Comparison of ENCODE assay signal across 9 cellular contexts in the genomic region with DNA sequence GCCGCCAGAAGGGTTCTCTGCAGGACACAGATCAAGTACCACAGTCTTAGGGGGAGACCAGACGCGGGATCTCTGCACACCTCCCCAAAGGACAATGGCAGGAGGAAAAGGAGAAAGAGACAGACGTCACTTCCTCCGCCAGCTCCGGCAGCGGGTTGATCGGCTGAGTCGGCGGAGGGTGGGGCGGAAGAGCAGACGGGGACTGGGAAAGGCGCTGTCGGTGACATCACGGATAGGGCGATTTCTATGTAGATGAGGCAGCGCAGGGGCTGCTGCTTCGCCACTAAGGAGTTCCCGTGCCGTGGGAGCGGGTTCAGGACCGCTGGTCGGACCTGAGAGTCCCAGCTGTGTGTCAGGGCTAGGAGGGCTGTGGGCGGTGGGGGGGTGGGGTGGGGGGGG. TPM values are rescaled to one million over a fixed set of nuclear protein-coding genes. Genes with fewer than 3 reads are reported as not detected.
DNase-seq lines count a peak whose midpoint lies in the region; ATAC-seq and TF ChIP-seq lines count a peak whose summit lies in the region.
"Not testable (repeated sequence)": the region's sequence is repeated elsewhere in the genome, so short reads cannot be mapped to it uniquely, and the experiment has no call there.
"Had no signal": no experiment of that assay in that cellular context is flagged by ENCODE, and none has a peak within 500 bp of the region (broad histone marks: within the 10 kb centered on the region; RNA-seq: fewer than 3 reads in every experiment).

No MANE protein-coding gene starts in this region.

- H3K4me3 ChIP-seq in GM12875 (ENCODE audit: low read depth, low read length), result peak overlapping the region; percentile 10
- peak overlapping the region in 1 of 2 donors; percentile 43 for H3K4me3 ChIP-seq in esophagus (ENCODE audit: low read depth in 1 of 2, low read length in 2 of 2)
- H3K4me3 ChIP-seq in neuron (ENCODE audit: low read length), result peak overlapping the region; percentile 24

- not testable (repeated sequence) for H3K27me3 Mint-ChIP-seq in activated T-cell treated with anti-CD3 and anti-CD28 coated beads, Interleukin-2, amount 50 U/mL, for 72 hours (ENCODE audit: low read depth); stimulated activated naive B cell treated with anti-CD40 and anti-IgM and Interleukin-4, amounts not matched to agents 10 μg/mL and 1 μg/mL and 100 μg/mL, for 72 hours

- DNase-seq in NCI-H1092 (lab: John Stamatoyannopoulos, UW) (peak; percentile 70), SHP77 treated with DMSO at 0.1 percent for 48 hours (lab: John Stamatoyannopoulos, UW) (peak; percentile 78)
- DNase-seq in activated T-cell treated with anti-CD3 and anti-CD28 coated beads, Interleukin-2, amount 50 U/mL, for 72 hours, result peak; percentile 65 to 75
- DNase-seq in stimulated activated naive B cell treated with anti-CD40 and anti-IgM and Interleukin-4, amounts not matched to agents 10 μg/mL and 1 μg/mL and 100 μg/mL, for 72 hours, result peak; percentile 81

- not testable (repeated sequence) for H3K36me3 ChIP-seq in esophagus (ENCODE audit: control insufficient read depth in 2 of 2, insufficient read depth in 2 of 2, low read length in 1 of 2); neuron (ENCODE audit: insufficient read depth, low read length)

- H3K27ac Mint-ChIP-seq in activated T-cell treated with anti-CD3 and anti-CD28 coated beads, Interleukin-2, amount 50 U/mL, for 72 hours, result peak overlapping the region; percentile 100
- H3K27ac Mint-ChIP-seq in stimulated activated naive B cell treated with anti-CD40 and anti-IgM and Interleukin-4, amounts not matched to agents 10 μg/mL and 1 μg/mL and 100 μg/mL, for 72 hours, result peak overlapping the region; percentile 97

- peaks cover 20% of the 10 kb centered on the region for H3K4me1 Mint-ChIP-seq in activated T-cell treated with anti-CD3 and anti-CD28 coated beads, Interleukin-2, amount 50 U/mL, for 72 hours (ENCODE audit: low read depth)
- peaks cover 7 to 15% of the 10 kb centered on the region in 2 donors for H3K4me1 Mint-ChIP-seq in stimulated activated naive B cell treated with anti-CD40 and anti-IgM and Interleukin-4, amounts not matched to agents 10 μg/mL and 1 μg/mL and 100 μg/mL, for 72 hours

- H3K27ac ChIP-seq in esophagus (ENCODE audit: low read depth in 2 of 2, low read length in 1 of 2), result peak overlapping the region; percentile 60 to 83

- not testable (repeated sequence) for H3K36me3 Mint-ChIP-seq in activated T-cell treated with anti-CD3 and anti-CD28 coated beads, Interleukin-2, amount 50 U/mL, for 72 hours (ENCODE audit: insufficient read depth in 2 of 2); stimulated activated naive B cell treated with anti-CD40 and anti-IgM and Interleukin-4, amounts not matched to agents 10 μg/mL and 1 μg/mL and 100 μg/mL, for 72 hours

- not testable (repeated sequence) for H3K27me3 ChIP-seq in esophagus (ENCODE audit: control insufficient read depth in 1 of 2, insufficient read depth in 2 of 2, low read length in 2 of 2); neuron (ENCODE audit: insufficient read depth, low read length)

- not testable (repeated sequence) for H3K9me3 ChIP-seq in esophagus (ENCODE audit: control insufficient read depth in 2 of 2, insufficient read depth in 1 of 2, low read depth in 1 of 2, low read length in 1 of 2); neuron (ENCODE audit: low read length)

- peak; percentile 64 for ATAC-seq in HG02759 (IDR thresholded peaks at IDR 0.05; ENCODE audit: unreplicated experiment)
- peak; percentile 24 to 34 for ATAC-seq in activated T-cell treated with anti-CD3 and anti-CD28 coated beads, Interleukin-2, amount 50 U/mL, for 72 hours (replicated peaks in 1 of 2)
- peak; percentile 44 to 54 for ATAC-seq in stimulated activated naive B cell treated with anti-CD40 and anti-IgM and Interleukin-4, amounts not matched to agents 10 μg/mL and 1 μg/mL and 100 μg/mL, for 72 hours (replicated peaks)

- not testable (repeated sequence) for H3K9me3 Mint-ChIP-seq in activated T-cell treated with anti-CD3 and anti-CD28 coated beads, Interleukin-2, amount 50 U/mL, for 72 hours; stimulated activated naive B cell treated with anti-CD40 and anti-IgM and Interleukin-4, amounts not matched to agents 10 μg/mL and 1 μg/mL and 100 μg/mL, for 72 hours

- H2AFZ ChIP-seq in neuron (ENCODE audit: low read depth, low read length), result not testable (repeated sequence)

- H3K4me1 ChIP-seq in esophagus (ENCODE audit: control insufficient read depth in 2 of 2, insufficient read depth in 2 of 2, low read length in 1 of 2); neuron (ENCODE audit: insufficient read depth, low read length): not testable (repeated sequence)

- H3K4me3 Mint-ChIP-seq in activated T-cell treated with anti-CD3 and anti-CD28 coated beads, Interleukin-2, amount 50 U/mL, for 72 hours, result peak overlapping the region; percentile 81 to 97
- peak overlapping the region; percentile 77 to 82 for H3K4me3 Mint-ChIP-seq in stimulated activated naive B cell treated with anti-CD40 and anti-IgM and Interleukin-4, amounts not matched to agents 10 μg/mL and 1 μg/mL and 100 μg/mL, for 72 hours

- WGBS in esophagus, 2 donors, result 0% methylated on average over 15 to 18 of the region's 24 CpGs

- TF ChIP-seq CTCF in GM12875 (IDR thresholded peaks at IDR 0.05; ENCODE audit: borderline replicate concordance, insufficient read depth, low read depth, low read length), result not testable (repeated sequence)

RNA-seq across cellular contexts. Expression of a gene that starts 38.7 kb away (rescaled TPM):
- not detected for total RNA-seq in activated T-cell treated with anti-CD3 and anti-CD28 coated beads, Interleukin-2, amount 50 U/mL, for 72 hours
- not detected for polyA plus RNA-seq in esophagus
- total RNA-seq: renal cortical epithelial cell had no signal
